In genomic region chr16:24539295-24539849, GRCh38 we compare ENCODE assay signal across 8 cellular contexts. TPM values are rescaled to one million over a fixed set of nuclear protein-coding genes. Genes with fewer than 3 reads are reported as not detected.
DNase-seq lines count a peak whose midpoint lies in the region; ATAC-seq, FAIRE-seq and TF ChIP-seq lines count a peak whose summit lies in the region.

RBBP6 (plus strand) TSS chr16:24539566; CDS start chr16:24540627, 1,061 bp downstream.

- peak; percentile 89 for ATAC-seq in GM21360 (IDR thresholded peaks at IDR 0.05; ENCODE audit: unreplicated experiment)

- no peak within 1 kb of the TSS for H3K14ac ChIP-seq in H1 (ENCODE audit: insufficient read length)

- H3K56ac ChIP-seq in H1 (replicated peaks; ENCODE audit: insufficient read length, low read depth, low read length) (peak within 1 kb of the TSS; percentile 65), mesendoderm (ENCODE audit: low read length) (peak within 1 kb of the TSS; percentile 89)

- H4K20me1 ChIP-seq in H1 (replicated peaks in 1 of 2; ENCODE audit: control insufficient read depth in 1 of 2, insufficient read depth in 2 of 2, low read length in 2 of 2) = peaks cover 2 to 4% of the 10 kb centered on the region in 2 experiments

- BruUV-seq in Caco-2 (replicated peaks; lab: Mats Ljungman, UMichigan) = no TSS peak

- peak within 1 kb of the TSS; percentile 74 to 97 (median 94) for H3K9ac ChIP-seq in H1 (replicated peaks in 1 of 4; ENCODE audit: extremely low read depth in 1 of 4, low read depth in 3 of 4, low read length in 3 of 4)
- peak within 1 kb of the TSS; percentile 97 for H3K9ac ChIP-seq in mesendoderm (ENCODE audit: low read length)

- H2AK5ac ChIP-seq in H1 (ENCODE audit: low read depth, low read length) (no peak within 1 kb of the TSS), mesendoderm (ENCODE audit: low read length) (no peak within 1 kb of the TSS)

- H2BK12ac ChIP-seq in H1 (ENCODE audit: low read depth, low read length) = no peak within 1 kb of the TSS

- TF ChIP-seq RAD21 in H1 (IDR thresholded peaks at IDR 0.05 in 1 of 2, conservative IDR thresholded peaks at IDR 0.05 in 1 of 2; ENCODE audit: low read depth in 2 of 2, low read length in 2 of 2) = no peak

- H3K4ac ChIP-seq in H1 (replicated peaks; ENCODE audit: insufficient read length, low read depth, low read length) = peak within 1 kb of the TSS; percentile 9
- H3K4ac ChIP-seq in mesendoderm (ENCODE audit: low read depth, low read length) = peak within 1 kb of the TSS; percentile 93

- H3K4me1 Mint-ChIP-seq in Caco-2 (ENCODE audit: low read depth, unreplicated experiment) = peaks cover 8% of the 10 kb centered on the region

- DNase-seq in Caco-2 (peak; percentile 90 to 95), HTR-8/SVneo (ENCODE audit: insufficient read length, low spot score) (peak; percentile 86), NOMO-1 treated with DMSO at 0.1 percent for 48 hours (lab: John Stamatoyannopoulos, UW; ENCODE audit: unreplicated experiment) (peak; percentile 92), H1 (ENCODE audit: low read depth in 1 of 2, low spot score in 2 of 2) (peak; percentile 89 to 94), mesendoderm (peak; percentile 98)
- DNase-seq in activated CD8-positive, alpha-beta memory T cell treated with anti-CD3 and anti-CD28 coated beads for 48 hours (ENCODE audit: low read depth in 2 of 3, low spot score in 2 of 3) = peak; percentile 80 to 91 (median 84)
- DNase-seq in stimulated activated CD8-positive, alpha-beta memory T cell treated with anti-CD3 and anti-CD28 coated beads, Interleukin-15, amount 100 ng/mL, for 1 hour (ENCODE audit: low read depth) = peak; percentile 80

- H2BK15ac ChIP-seq in H1 (ENCODE audit: low read length) (0 out of 2 replicates have a peak within 1 kb of the TSS, but pooled peaks have one; percentile 25), mesendoderm (replicated peaks; ENCODE audit: low read depth) (no peak within 1 kb of the TSS)

- peak within 1 kb of the TSS; percentile 98 for H3K4me3 Mint-ChIP-seq in Caco-2 (ENCODE audit: unreplicated experiment)

- peaks cover 23 to 46% of the 10 kb centered on the region in 2 experiments for H3K79me2 ChIP-seq in H1 (ENCODE audit: control insufficient read depth in 1 of 2, insufficient read depth in 2 of 2, low read length in 2 of 2)
- peaks cover 44% of the 10 kb centered on the region for H3K79me2 ChIP-seq in mesendoderm (ENCODE audit: control insufficient read depth, insufficient read depth, low read length)

- peak within 1 kb of the TSS; percentile 2 for H4K91ac ChIP-seq in H1 (replicated peaks; ENCODE audit: insufficient read length, low read length)

- peak; percentile 93 to 95 for TF ChIP-seq POLR2A in H1 (IDR thresholded peaks at IDR 0.05; ENCODE audit: control extremely low read depth in 1 of 2, low read depth in 2 of 2, low read length in 2 of 2)

- H3K23me2 ChIP-seq in H1 (ENCODE audit: low read depth, low read length) = peaks cover 11% of the 10 kb centered on the region; the same call in 1 of the 2 replicates

- TF ChIP-seq CTCF in Caco-2 (IDR thresholded peaks at IDR 0.05; ENCODE audit: insufficient read depth in 1 of 2, low read depth in 1 of 2, low read length in 1 of 2, severe bottlenecking in 1 of 2, unreplicated experiment in 1 of 2) (peak in 1 of 2 experiments; percentile 25), H1 (IDR thresholded peaks at IDR 0.05; ENCODE audit: control extremely low read depth in 1 of 3, insufficient read depth in 1 of 3, low read depth in 1 of 3, low read length in 3 of 3) (peak in 1 of 3 experiments; percentile 23; a peak in 2 of 4 replicates)

- H3K9me3 Mint-ChIP-seq in Caco-2 (ENCODE audit: unreplicated experiment) = no peaks in the 10 kb centered on the region

- CTCF ChIA-PET in Caco-2 (lab: Charles Lee) = interaction anchor here (1.2 kb wide), 1 partner anchor 22 kb away, joined by 5 read pairs; no protein-coding TSS in a partner anchor
- CTCF ChIA-PET in H1 (lab: Charles Lee; ENCODE audit: partially characterized antibody) = interaction anchor here (1.5 kb wide), 1 partner anchor 11 kb away, joined by 5 read pairs; no protein-coding TSS in a partner anchor

- H4K5ac ChIP-seq in H1 (ENCODE audit: insufficient read length, low read depth, low read length) = peak within 1 kb of the TSS; percentile 20
- no peak within 1 kb of the TSS for H4K5ac ChIP-seq in mesendoderm (ENCODE audit: low read length)

- peak within 1 kb of the TSS; percentile 96; the same call in 1 of the 2 replicates for H4K8ac ChIP-seq in H1 (ENCODE audit: extremely low read depth, insufficient read depth, low read length)
- H4K8ac ChIP-seq in mesendoderm (ENCODE audit: low read depth, low read length) = no peak within 1 kb of the TSS

- TF ChIP-seq EP300 in H1 (IDR thresholded peaks at IDR 0.05; ENCODE audit: borderline replicate concordance in 1 of 2, low read depth in 2 of 2, low read length in 2 of 2) = peak; percentile 9 to 89; a peak in 2 of 3 replicates

- H3K36me3 Mint-ChIP-seq in Caco-2 (ENCODE audit: insufficient read depth, unreplicated experiment) = peaks cover 18% of the 10 kb centered on the region

- intact Hi-C loops in Caco-2 (cut with micrococcal nuclease; ENCODE audit: unreplicated experiment) = loop anchor here (1.0 to 5.0 kb wide), 2 partner anchors 22 to 862 kb away; partner anchors contain the start of gene PLK1

- no peaks in the 10 kb centered on the region for H3K79me1 ChIP-seq in H1 (ENCODE audit: low read depth, low read length)
- H3K79me1 ChIP-seq in mesendoderm (ENCODE audit: low read length) = no peaks in the 10 kb centered on the region

- H3K4me3 ChIP-seq in Caco-2 (ENCODE audit: low read depth, low read length) (peak within 1 kb of the TSS; percentile 94), H1 (ENCODE audit: extremely low read depth in 1 of 4, insufficient read depth in 2 of 4, low read depth in 3 of 4, low read length in 4 of 4) (peak within 1 kb of the TSS; percentile 71 to 96 (median 94)), mesendoderm (ENCODE audit: low read length) (peak within 1 kb of the TSS; percentile 95)

- POLR2A ChIA-PET in Caco-2 (lab: Charles Lee) (interaction anchor here (1.1 kb wide), 1 partner anchor 13 kb away, joined by 3 read pairs; no protein-coding TSS in a partner anchor), H1 (lab: Charles Lee; ENCODE audit: partially characterized antibody) (interaction anchor here (0.7 to 1.9 kb wide), 10 partner anchors 11 to 191 kb away, joined by 3 to 9 read pairs (median 3); no protein-coding TSS in a partner anchor)

- H3K4me2 ChIP-seq in H1 (ENCODE audit: insufficient read depth in 1 of 2, low read depth in 2 of 2, low read length in 2 of 2) (peak within 1 kb of the TSS; percentile 76 to 85), mesendoderm (ENCODE audit: low read length) (peak within 1 kb of the TSS; percentile 83)

- H3K36me3 ChIP-seq in Caco-2 (ENCODE audit: control insufficient read depth, insufficient read depth, low read length) (no peaks in the 10 kb centered on the region), H1 (ENCODE audit: control insufficient read depth in 2 of 4, insufficient read depth in 4 of 4, low read length in 3 of 4) (no peaks in the 10 kb centered on the region), mesendoderm (ENCODE audit: control insufficient read depth, insufficient read depth, low read length) (no peaks in the 10 kb centered on the region)

- peaks cover 6% of the 10 kb centered on the region; the same call in 1 of the 2 replicates for H3K4me1 ChIP-seq in Caco-2
- H3K4me1 ChIP-seq in H1 (replicated peaks in 1 of 4; ENCODE audit: control insufficient read depth in 3 of 4, insufficient read depth in 4 of 4, low read length in 3 of 4) = 0 out of 7 replicates have a peak, but pooled peaks cover 0 to 2% (median 0%) of the 10 kb centered on the region in 4 experiments
- H3K4me1 ChIP-seq in mesendoderm (ENCODE audit: control insufficient read depth, low read depth, low read length) = peaks cover 2% of the 10 kb centered on the region

- H2BK20ac ChIP-seq in H1 (ENCODE audit: low read length) = no peak within 1 kb of the TSS

- H3K27ac ChIP-seq in H1 (ENCODE audit: low read depth, low read length) (peak within 1 kb of the TSS; percentile 97), mesendoderm (ENCODE audit: low read depth, low read length) (peak within 1 kb of the TSS; percentile 97)

- H3K23ac ChIP-seq in H1 (ENCODE audit: insufficient read length) (no peak within 1 kb of the TSS), mesendoderm (ENCODE audit: low read length) (peak within 1 kb of the TSS; percentile 59)

- peak within 1 kb of the TSS; percentile 86 for H2BK5ac ChIP-seq in H1 (ENCODE audit: low read depth, low read length)
- peak within 1 kb of the TSS; percentile 79 for H2BK5ac ChIP-seq in mesendoderm (ENCODE audit: low read length)

- WGBS in H1 (ENCODE audit: extremely low coverage in 1 of 2, insufficient coverage in 1 of 2, insufficient read length in 1 of 2, insufficient replicate concordance in 2 of 2, low coverage in 1 of 2, low lambda C conversion rate in 2 of 2, missing lambda C conversion rate in 1 of 2), 2 experiments = 1% methylated on average over 54 of the region's 68 CpGs; no CpG with 5 or more reads in 1 of the 2 experiments
- no CpG with 5 or more reads among the region's 68 CpGs for WGBS in mesendoderm (ENCODE audit: extremely low coverage, insufficient coverage, low lambda C conversion rate)

- no peaks in the 10 kb centered on the region for H3K27me3 Mint-ChIP-seq in Caco-2 (ENCODE audit: insufficient read depth, unreplicated experiment)

- H2AFZ ChIP-seq in H1 (ENCODE audit: low read length) = peak within 1 kb of the TSS; percentile 96

- H3K18ac ChIP-seq in H1 (ENCODE audit: extremely low read depth, low read length) (peak within 1 kb of the TSS; percentile 73), mesendoderm (ENCODE audit: low read length) (peak within 1 kb of the TSS; percentile 96)

- H2BK120ac ChIP-seq in H1 (replicated peaks; ENCODE audit: low read depth, low read length) (no peak within 1 kb of the TSS), mesendoderm (ENCODE audit: low read depth, low read length) (no peak within 1 kb of the TSS)

- peak within 1 kb of the TSS; percentile 100 for H3K27ac Mint-ChIP-seq in Caco-2 (ENCODE audit: unreplicated experiment)

- H3K9me3 ChIP-seq in Caco-2 (no peaks in the 10 kb centered on the region), H1 (ENCODE audit: insufficient read depth in 2 of 2, low read depth in 1 of 2, low read length in 1 of 2) (no peaks in the 10 kb centered on the region; a peak in 1 of 4 replicates)

- H3K27me3 ChIP-seq in Caco-2 (replicated peaks; ENCODE audit: control insufficient read depth, insufficient read depth, low read length) (no peaks in the 10 kb centered on the region), H1 (replicated peaks in 1 of 4; ENCODE audit: control insufficient read depth in 3 of 4, extremely low read depth in 1 of 4, insufficient read depth in 3 of 4, low read length in 3 of 4) (no peaks in the 10 kb centered on the region), mesendoderm (ENCODE audit: insufficient read depth, low read length, poor library complexity) (no peaks in the 10 kb centered on the region)

- FAIRE-seq in HTR-8/SVneo (lab: Jason Lieb, UNC) = peak; percentile 51
- no peak for FAIRE-seq in H1 (lab: Jason Lieb, UNC)

RNA-seq across cellular contexts. Expression of gene RBBP6, which starts in this region (rescaled TPM):
- total RNA-seq in Caco-2 (2022) = 38.7 and 42.2 TPM in 2 replicates
- 53.6 and 54.5 TPM in 2 replicates for total RNA-seq in H1 (2021; fragmentation: NEBNext Ultra II Directional; extraction: Animal tissue kit (Norgen Biotek cat#: 25700))
- polyA plus RNA-seq in H1 (2011; rRNA removed) = 20.2 and 22.5 TPM in 2 replicates
- polyA plus RNA-seq in H1 (2011; cell fraction: cytosol; rRNA removed) = 26.2 TPM
- 33.9 TPM for polyA plus RNA-seq in H1 (2011; cell fraction: nucleus; rRNA removed)
- polyA plus RNA-seq in H1 (2012, experiment 1 of 2) = 22.6 to 42.1 TPM (median 26.0 TPM) in 4 replicates
- 8.8 TPM for polyA plus RNA-seq in H1 (2012, experiment 2 of 2)
- polyA plus RNA-seq in H1 (2013, experiment 1 of 2) = 66.5 TPM
- 67.4 TPM for polyA plus RNA-seq in H1 (2013, experiment 2 of 2)
- 47.5 and 60.1 TPM in 2 replicates for polyA minus RNA-seq in H1 (2011; rRNA and poly(A)+ RNA removed)
- 30.9 TPM for polyA minus RNA-seq in H1 (2011; cell fraction: cytosol; rRNA and poly(A)+ RNA removed)
- 109 TPM for polyA minus RNA-seq in H1 (2011; cell fraction: nucleus; rRNA and poly(A)+ RNA removed)
- polyA plus RNA-seq in mesendoderm (2013, experiment 1 of 2) = 56.7 TPM
- 54.7 TPM for polyA plus RNA-seq in mesendoderm (2013, experiment 2 of 2)

Comparison
In these comparisons a context has a peak if more than half of its experiments do, and no peak if none do; other contexts are left out.
1. Peak in every context shown above with its lines: DNase-seq, ATAC-seq, H3K4me3 ChIP-seq and H3K27ac ChIP-seq.